In the genomic region with DNA sequence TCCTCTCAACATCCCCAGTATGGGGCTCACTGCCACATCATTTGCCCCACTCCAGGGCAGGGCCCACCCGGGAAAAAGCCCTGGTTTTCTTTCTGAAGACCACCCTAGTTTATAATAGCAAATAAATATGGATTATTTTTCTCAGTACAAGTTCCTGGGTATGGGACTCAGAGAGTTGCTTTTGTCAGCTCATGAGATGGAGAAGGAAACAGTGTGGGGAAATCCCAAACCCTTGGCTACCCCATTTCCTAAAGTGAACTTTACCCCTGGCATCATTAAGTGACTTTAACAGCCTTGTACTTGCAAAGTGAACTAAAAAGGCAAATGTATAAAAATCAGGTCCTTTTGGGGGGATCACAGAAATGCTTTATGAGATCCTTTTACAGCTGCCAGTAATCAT, we compare ENCODE assay signal across 17 cellular contexts.
"Had no signal": no experiment of that assay in that cellular context is flagged by ENCODE, and none has a peak within 500 bp of the region (broad histone marks: within the 10 kb centered on the region; RNA-seq: fewer than 3 reads in every experiment).

No MANE protein-coding gene starts in this region.

- H3K27ac ChIP-seq: adrenal gland, foreskin keratinocyte, upper lobe of right lung, WERI-Rb-1 had no signal

- ATAC-seq: activated naive CD4-positive, alpha-beta T cell treated with anti-CD3 and anti-CD28 coated beads, Interleukin-2, amount 50 U/mL, for 72 hours; activated T-cell treated with anti-CD3 and anti-CD28 coated beads, Interleukin-2, amount 50 U/mL, for 72 hours; foreskin keratinocyte; stimulated activated naive CD8-positive, alpha-beta T cell treated with anti-CD3 and anti-CD28 coated beads, Interleukin-15, amount 100 ng/mL, for 72 hours had no signal

- H3K9me3 ChIP-seq: adrenal gland, upper lobe of right lung had no signal

- H3K4me1 ChIP-seq: adrenal gland, upper lobe of right lung had no signal

- FAIRE-seq: islet of Langerhans had no signal

- H3K36me3 ChIP-seq: adrenal gland, upper lobe of right lung, WERI-Rb-1 had no signal

- H3K4me3 ChIP-seq: adrenal gland, dorsolateral prefrontal cortex, lung, upper lobe of right lung had no signal

- H3K27me3 ChIP-seq: adrenal gland, dorsolateral prefrontal cortex, foreskin keratinocyte, upper lobe of right lung had no signal

- DNase-seq: activated CD4-positive, alpha-beta T cell treated with anti-CD3 and anti-CD28 coated beads for 1 hour; activated CD4-positive, alpha-beta T cell treated with anti-CD3 and anti-CD28 coated beads, Interleukin-2, amount 50 U/mL, for 4 hours; activated effector memory CD4-positive, alpha-beta T cell treated with anti-CD3 and anti-CD28 coated beads, Interleukin-2, amount 50 U/mL, for 16 hours; activated T-cell treated with anti-CD3 and anti-CD28 coated beads, Interleukin-2, amount 50 U/mL, for 72 hours; adrenal gland; dorsolateral prefrontal cortex; foreskin keratinocyte; hippocampal formation; left cardiac atrium; midbrain; stimulated activated naive CD8-positive, alpha-beta T cell treated with anti-CD3 and anti-CD28 coated beads, Interleukin-15, amount 100 ng/mL, for 72 hours; T-helper 2 cell; upper lobe of right lung; WERI-Rb-1 had no signal
